In genomic region chr14:70821581-70821915, GRCh38 we compare ENCODE assay signal across 8 cellular contexts. TPM values are rescaled to one million over a fixed set of nuclear protein-coding genes. Genes with fewer than 3 reads are reported as not detected.
A peak's percentile ranks its signal among the peaks of the same experiment; 100 is the strongest.
DNase-seq lines count a peak whose midpoint lies in the region; ATAC-seq and TF ChIP-seq lines count a peak whose summit lies in the region.

No MANE protein-coding gene starts in this region.

- H3K9me3 ChIP-seq in KOPT-K1 (ENCODE audit: insufficient read depth, low read length, poor library complexity, severe bottlenecking), result no peaks in the 10 kb centered on the region

- peak overlapping the region; percentile 70 for H3K4me3 ChIP-seq in AG04449 (ENCODE audit: low read depth, low read length)
- peak overlapping the region; percentile 78 for H3K4me3 ChIP-seq in coronary artery

- H3K4me3 Mint-ChIP-seq in naive B cell, result peak overlapping the region; percentile 66 to 86 (median 80)

- no peaks in the 10 kb centered on the region for H3K36me3 Mint-ChIP-seq in naive B cell

- peak overlapping the region in 2 of 6 donors; percentile 17 to 41 for H3K27ac Mint-ChIP-seq in naive B cell

- peaks cover 35 to 68% (median 65%) of the 10 kb centered on the region in 3 donors for H3K27me3 Mint-ChIP-seq in naive B cell

- H3K36me3 ChIP-seq in KOPT-K1 (ENCODE audit: insufficient read depth, low read length), result no peaks in the 10 kb centered on the region

- DNase-seq in AG04449 (ENCODE audit: low read depth, low spot score) (no peak), coronary artery (ENCODE audit: low spot score) (no peak), naive B cell (no peak), dermis blood vessel endothelial cell (no peak), H4 (ENCODE audit: low spot score) (no peak), C1 segment of cervical spinal cord (lab: John Stamatoyannopoulos, UW) (no peak)
- no peak for DNase-seq in stimulated activated CD4-positive, alpha-beta T cell treated with anti-CD3 and anti-CD28 coated beads, Interleukin-2, amount 100 ng/mL, for 48 hours

- POLR2A ChIA-PET in AG04449 (lab: Yijun Ruan, JAX), result no interaction called here

- no peaks in the 10 kb centered on the region for H3K9me3 Mint-ChIP-seq in naive B cell

- peaks cover 19 to 23% (median 22%) of the 10 kb centered on the region in 3 donors for H3K4me1 Mint-ChIP-seq in naive B cell

- peak; percentile 1 for ATAC-seq in naive B cell (ENCODE audit: low read depth in 2 of 2)

- peak overlapping the region; percentile 57 for H3K27ac ChIP-seq in KOPT-K1 (ENCODE audit: low read depth, low read length, poor library complexity, severe bottlenecking)
- H3K27ac ChIP-seq in coronary artery, result no peak overlapping the region

- CTCF ChIA-PET in AG04449 (lab: Yijun Ruan, JAX), result interaction anchor here (0.7 to 8.6 kb wide), 10 partner anchors 9 to 520 kb away, joined by 3 to 112 read pairs (median 4); partner anchors contain the start of gene PCNX1

- TF ChIP-seq CTCF in AG04449 (IDR thresholded peaks at IDR 0.05; ENCODE audit: insufficient read depth, low read length, missing control alignments), result no peak
- TF ChIP-seq CTCF in coronary artery (IDR thresholded peaks at IDR 0.05), result no peak

RNA-seq across cellular contexts. Expression of gene MAP3K9, which starts 12.2 kb away (rescaled TPM):
- polyA plus RNA-seq in naive B cell (ENCODE audit: low read depth in 6 of 6), result 10 to 100 TPM in 1 of 6 donors, 1 to 10 TPM in 5; 4.3 to 10.5 (median 6.3) TPM
- 0.14 and 0.68 TPM in 2 replicates for total RNA-seq in dermis blood vessel endothelial cell
- 2.7 and 3.0 TPM in 2 replicates for total RNA-seq in H4 (2014; rRNA removed; shearing (Covaris generic))
